In the genomic region with DNA sequence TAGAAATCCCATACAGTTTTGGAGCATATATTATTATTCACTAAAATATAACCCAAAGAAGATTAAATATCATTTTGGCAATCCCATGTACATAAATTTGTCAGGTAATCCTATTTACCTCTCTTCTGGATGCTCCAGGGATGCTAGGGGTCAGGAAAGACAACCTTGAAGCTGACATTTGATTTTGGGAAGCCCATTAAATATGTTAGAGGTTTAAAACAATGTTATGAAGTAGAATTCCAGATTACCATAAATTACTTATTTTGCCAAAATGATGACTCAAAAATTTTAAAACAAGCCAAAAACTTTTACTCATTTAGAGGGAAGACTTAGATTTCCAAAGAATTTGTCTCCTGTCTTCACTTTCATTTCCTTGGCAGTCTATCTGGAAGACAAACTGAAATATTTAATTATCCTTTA, we compare ENCODE assay signal across 25 cellular contexts. TPM values are rescaled to one million over a fixed set of nuclear protein-coding genes. Genes with fewer than 3 reads are reported as not detected.
DNase-seq lines count a peak whose midpoint lies in the region; ATAC-seq, FAIRE-seq and TF ChIP-seq lines count a peak whose summit lies in the region.
"Had no signal": no experiment of that assay in that cellular context is flagged by ENCODE, and none has a peak within 500 bp of the region (broad histone marks: within the 10 kb centered on the region; RNA-seq: fewer than 3 reads in every experiment).

No MANE protein-coding gene starts in this region.

- CTCF ChIA-PET in HEK293 (lab: Yijun Ruan, JAX) = interaction anchor here (0.6 to 0.9 kb wide), 2 partner anchors 106 to 132 kb away, joined by 3 read pairs; no protein-coding TSS in a partner anchor
- CTCF ChIA-PET in K562 (lab: Yijun Ruan, JAX; ENCODE audit: low intra/inter-chr PET ratio) = no interaction called here

- no peak for TF ChIP-seq RAD21 in K562 (CRISPR knock-in tag; conservative IDR thresholded peaks at IDR 0.05 in 1 of 2, IDR thresholded peaks at IDR 0.05 in 1 of 2)

- H2BK15ac ChIP-seq in mesendoderm (replicated peaks; ENCODE audit: low read depth) = no peak overlapping the region

- no peak overlapping the region for H2BK5ac ChIP-seq in mesendoderm (ENCODE audit: low read length)

- H3K36me3 ChIP-seq in HEK293 (ENCODE audit: control insufficient read depth in 2 of 2, insufficient read depth in 1 of 2, low read length in 2 of 2) (no peaks in the 10 kb centered on the region), K562 (ENCODE audit: control insufficient read depth, insufficient read depth, low read length) (no peaks in the 10 kb centered on the region), mesendoderm (ENCODE audit: control insufficient read depth, insufficient read depth, low read length) (no peaks in the 10 kb centered on the region)
- H3K36me3 ChIP-seq: BE2C, BLaER1 had no signal

- TF ChIP-seq CTCF in HEK293 (tag by site-specific recombination; IDR thresholded peaks at IDR 0.05) (no peak), K562 (IDR thresholded peaks at IDR 0.05 in 2 of 3, conservative IDR thresholded peaks at IDR 0.05 in 1 of 3; ENCODE audit: insufficient read depth in 2 of 3, low read depth in 1 of 3, low read length in 3 of 3) (no peak)

- no peaks in the 10 kb centered on the region for H3K4me1 ChIP-seq in HEK293 (ENCODE audit: control insufficient read depth, insufficient read depth, low read length)
- no peaks in the 10 kb centered on the region for H3K4me1 ChIP-seq in K562 (replicated peaks in 1 of 2; ENCODE audit: control insufficient read depth in 2 of 2, insufficient read depth in 2 of 2, low read length in 2 of 2)
- no peaks in the 10 kb centered on the region for H3K4me1 ChIP-seq in mesendoderm (ENCODE audit: control insufficient read depth, low read depth, low read length)
- H3K4me1 ChIP-seq: BE2C, BLaER1 had no signal

- H3K4me2 ChIP-seq in K562 (ENCODE audit: insufficient read depth, low read length) (no peak overlapping the region), mesendoderm (ENCODE audit: low read length) (no peak overlapping the region)
- H3K4me2 ChIP-seq: BLaER1 had no signal

- no peak overlapping the region for H3K27ac ChIP-seq in HEK293 (ENCODE audit: extremely low read depth, low read depth, low read length)
- H3K27ac ChIP-seq in K562 (ENCODE audit: extremely low read depth, low read depth, low read length) = no peak overlapping the region
- H3K27ac ChIP-seq in mesendoderm (ENCODE audit: low read depth, low read length) = no peak overlapping the region
- H3K27ac ChIP-seq: BLaER1 had no signal

- intact Hi-C loops in K562 (cut with micrococcal nuclease) = no loop called here

- H3K56ac ChIP-seq in mesendoderm (ENCODE audit: low read length) = no peak overlapping the region

- H2AFZ ChIP-seq in K562 (ENCODE audit: low read depth, low read length) = no peak overlapping the region

- H3K27me3 ChIP-seq in K562 (ENCODE audit: control insufficient read depth in 2 of 2, insufficient read depth in 2 of 2, low read length in 2 of 2) = no peaks in the 10 kb centered on the region
- H3K27me3 ChIP-seq in mesendoderm (ENCODE audit: insufficient read depth, low read length, poor library complexity) = no peaks in the 10 kb centered on the region
- H3K27me3 ChIP-seq: BE2C, BLaER1 had no signal

- POLR2A ChIA-PET in HEK293 (lab: Yijun Ruan, JAX) (no interaction called here), K562 (lab: Yijun Ruan, JAX) (no interaction called here)

- no peak overlapping the region for H4K5ac ChIP-seq in mesendoderm (ENCODE audit: low read length)

- no peaks in the 10 kb centered on the region for H3K79me1 ChIP-seq in mesendoderm (ENCODE audit: low read length)

- H4K20me1 ChIP-seq in K562 (replicated peaks; ENCODE audit: control insufficient read depth, insufficient read depth, low read length) = no peaks in the 10 kb centered on the region
- H4K20me1 ChIP-seq: BLaER1 had no signal

- H3K9me3 ChIP-seq in HEK293 (ENCODE audit: control insufficient read depth, insufficient read depth, low read depth, low read length) (no peaks in the 10 kb centered on the region), K562 (replicated peaks; ENCODE audit: control insufficient read depth, insufficient read depth, low read depth, low read length) (peaks cover 6% of the 10 kb centered on the region; the same call in 1 of the 2 replicates)

- in situ Hi-C loops in K562 (cut with MboI) = no loop called here

- no peak for ATAC-seq in K562

- H2AK5ac ChIP-seq in mesendoderm (ENCODE audit: low read length) = no peak overlapping the region

- no peak for FAIRE-seq in K562 (lab: Jason Lieb, UNC)
- FAIRE-seq: A204.1, G401.6, GM12891, GM19239 had no signal

- H3K9ac ChIP-seq in K562 (ENCODE audit: insufficient read depth in 1 of 2, low read depth in 2 of 2, low read length in 2 of 2) (no peak overlapping the region), mesendoderm (ENCODE audit: low read length) (no peak overlapping the region)
- H3K9ac ChIP-seq: BLaER1 had no signal

- DNase-seq in K562 (ENCODE audit: extremely low read depth in 1 of 4, low spot score in 3 of 4) (no peak), mesendoderm (peak; percentile 5), DMS 273 treated with DMSO at 0.1 percent for 48 hours (lab: John Stamatoyannopoulos, UW) (no peak)
- no peak for DNase-seq in activated naive CD4-positive, alpha-beta T cell treated with anti-CD3 and anti-CD28 coated beads, Interleukin-2, amount 50 U/mL, for 16 hours
- DNase-seq in activated effector memory CD4-positive, alpha-beta T cell treated with Interleukin-2 at 50 U/mL for 16 hours = no peak
- no peak for DNase-seq in NK-92 treated with Interleukin-12 subunit alpha and Interleukin-12 subunit beta, amount 100 ng/mL, for 24 hours (lab: John Stamatoyannopoulos, UW)
- DNase-seq: 8988T; ACHN; BE2C; C1 segment of cervical spinal cord; CD4-positive, alpha-beta memory T cell; CD4-positive, CD25-positive, alpha-beta regulatory T cell; CD8-positive, alpha-beta memory T cell; COR-L47; DMS79 treated with DMSO at 0.1 percent for 48 hours; GF-D8 had no signal

- no peak overlapping the region for H3K18ac ChIP-seq in mesendoderm (ENCODE audit: low read length)

- no peak overlapping the region for H3K23ac ChIP-seq in mesendoderm (ENCODE audit: low read length)

- H3K9me1 ChIP-seq in K562 (ENCODE audit: control insufficient read depth, insufficient read depth, low read length) = no peaks in the 10 kb centered on the region

- no peak overlapping the region for H4K8ac ChIP-seq in mesendoderm (ENCODE audit: low read depth, low read length)

- H3K4ac ChIP-seq in mesendoderm (ENCODE audit: low read depth, low read length) = no peak overlapping the region

- TF ChIP-seq EP300 in K562 (IDR thresholded peaks at IDR 0.05; ENCODE audit: low read length) = no peak

- no peaks in the 10 kb centered on the region for H3K79me2 ChIP-seq in K562 (ENCODE audit: control insufficient read depth, insufficient read depth, low read length)
- no peaks in the 10 kb centered on the region for H3K79me2 ChIP-seq in mesendoderm (ENCODE audit: control insufficient read depth, insufficient read depth, low read length)

- no TSS peak for BruUV-seq in K562 (replicated peaks; lab: Mats Ljungman, UMichigan)

- H3K4me3 ChIP-seq in HEK293 (ENCODE audit: low read depth, low read length) = no peak overlapping the region
- H3K4me3 ChIP-seq in K562 = no peak overlapping the region
- H3K4me3 ChIP-seq in mesendoderm (ENCODE audit: low read length) = no peak overlapping the region
- H3K4me3 ChIP-seq: BLaER1 had no signal

- no peak for TF ChIP-seq POLR2A in K562 (conservative IDR thresholded peaks at IDR 0.05)

- H2BK120ac ChIP-seq in mesendoderm (ENCODE audit: low read depth, low read length) = no peak overlapping the region

TF ChIP-seq in K562, 482 proteins besides CTCF, POLR2A, EP300 and RAD21 (continues in another document):
- TF ChIP-seq SIX5 (IDR thresholded peaks at IDR 0.05; ENCODE audit: borderline replicate concordance in 1 of 2, insufficient read depth in 1 of 2, low read depth in 1 of 2, low read length in 2 of 2) = no peak

RNA-seq across cellular contexts. Expression of gene IL22RA2, which starts 9.2 kb away (rescaled TPM):
- total RNA-seq in K562 (2011; cell fraction: chromatin; rRNA removed; ENCODE audit: low replicate concordance) = not detected in 2 replicates
- total RNA-seq in K562 (2011; cell fraction: nucleolus; rRNA removed) = not detected in 2 replicates
- total RNA-seq in K562 (2011; cell fraction: nucleoplasm; rRNA removed) = not detected in 2 replicates
- total RNA-seq in K562 (2014; rRNA removed) (not detected in 2 replicates), K562 (2014; rRNA removed; fragmentation: Illumina TruSeq; extraction: Trizol) (not detected in 2 replicates), K562 (2015; rRNA removed; fragmentation: Illumina TruSeq; extraction: Trizol) (not detected in 2 replicates), K562 (2021) (not detected in 2 replicates)
- polyA plus RNA-seq in K562 (2011; rRNA removed) (not detected in 2 replicates), K562 (2014; fragmentation: Illumina TruSeq; extraction: Trizol) (not detected in 2 replicates), K562 (2014; fragmentation: Nextera tagmentation; extraction: Ambion mirVana) (not detected), K562 (2014; rRNA removed) (0.03 TPM in 1 of 2 replicates, not detected in the other)
- not detected in 2 replicates for polyA plus RNA-seq in K562 (2011; cell fraction: cytosol; rRNA removed)
- not detected in 2 replicates for polyA plus RNA-seq in K562 (2011; cell fraction: nucleus; rRNA removed)
- polyA plus RNA-seq in K562 (2012) = not detected in 2 replicates
- not detected in 2 replicates for polyA minus RNA-seq in K562 (2011; rRNA and poly(A)+ RNA removed)
- not detected in 2 replicates for polyA minus RNA-seq in K562 (2011; cell fraction: cytosol; rRNA and poly(A)+ RNA removed)
- not detected in 2 replicates for polyA minus RNA-seq in K562 (2011; cell fraction: nucleus; rRNA and poly(A)+ RNA removed)
- not detected for polyA plus RNA-seq in mesendoderm (2013, experiment 1 of 2)
- polyA plus RNA-seq in mesendoderm (2013, experiment 2 of 2) = not detected
- total RNA-seq: A673; CD4-positive, alpha-beta memory T cell; CD4-positive, CD25-positive, alpha-beta regulatory T cell; CD8-positive, alpha-beta memory T cell had no signal
- polyA plus RNA-seq: AG04450; CD14-positive monocyte; CD4-positive, alpha-beta memory T cell; CD4-positive, CD25-positive, alpha-beta regulatory T cell; CD8-positive, alpha-beta memory T cell had no signal

RNA-seq across cellular contexts. Expression of gene IFNGR1, which starts 36.5 kb away (rescaled TPM):
- 20.6 and 45.2 TPM in 2 replicates for total RNA-seq in K562 (2011; cell fraction: chromatin; rRNA removed; ENCODE audit: low replicate concordance)
- 21.5 and 26.5 TPM in 2 replicates for total RNA-seq in K562 (2011; cell fraction: nucleolus; rRNA removed)
- 30.9 and 31.5 TPM in 2 replicates for total RNA-seq in K562 (2011; cell fraction: nucleoplasm; rRNA removed)
- total RNA-seq in K562 (2014; rRNA removed) (13.4 and 14.7 TPM in 2 replicates), K562 (2014; rRNA removed; fragmentation: Illumina TruSeq; extraction: Trizol) (26.7 and 31.3 TPM in 2 replicates), K562 (2015; rRNA removed; fragmentation: Illumina TruSeq; extraction: Trizol) (33.4 and 38.9 TPM in 2 replicates), K562 (2021) (16.8 and 17.7 TPM in 2 replicates)
- polyA plus RNA-seq in K562 (2011; rRNA removed) (33.0 and 52.5 TPM in 2 replicates), K562 (2014; fragmentation: Illumina TruSeq; extraction: Trizol) (22.4 and 26.7 TPM in 2 replicates), K562 (2014; fragmentation: Nextera tagmentation; extraction: Ambion mirVana) (10 to 100 TPM; 41.5 to 47.0 TPM), K562 (2014; rRNA removed) (19.3 and 21.2 TPM in 2 replicates)
- polyA plus RNA-seq in K562 (2011; cell fraction: cytosol; rRNA removed) = 4.8 and 21.0 TPM in 2 replicates
- polyA plus RNA-seq in K562 (2011; cell fraction: nucleus; rRNA removed) = 24.7 and 52.5 TPM in 2 replicates
- 22.6 and 25.6 TPM in 2 replicates for polyA plus RNA-seq in K562 (2012)
- polyA minus RNA-seq in K562 (2011; rRNA and poly(A)+ RNA removed) = 16.9 and 42.2 TPM in 2 replicates
- 8.5 and 22.1 TPM in 2 replicates for polyA minus RNA-seq in K562 (2011; cell fraction: cytosol; rRNA and poly(A)+ RNA removed)
- 11.8 and 45.1 TPM in 2 replicates for polyA minus RNA-seq in K562 (2011; cell fraction: nucleus; rRNA and poly(A)+ RNA removed)
- 18.6 TPM for polyA plus RNA-seq in mesendoderm (2013, experiment 1 of 2)
- polyA plus RNA-seq in mesendoderm (2013, experiment 2 of 2) = 19.6 TPM

Comparison
In these comparisons a context has a peak if more than half of its experiments do, and no peak if none do; other contexts are left out.
1. Of the 44 proteins assayed by ChIP-seq in both K562 and HEK293: peak only in K562: TRIM28; only in HEK293: SETDB1; in both: none; in neither: 42.